16 cellular contexts compared by ENCODE assay signal in the genomic region with DNA sequence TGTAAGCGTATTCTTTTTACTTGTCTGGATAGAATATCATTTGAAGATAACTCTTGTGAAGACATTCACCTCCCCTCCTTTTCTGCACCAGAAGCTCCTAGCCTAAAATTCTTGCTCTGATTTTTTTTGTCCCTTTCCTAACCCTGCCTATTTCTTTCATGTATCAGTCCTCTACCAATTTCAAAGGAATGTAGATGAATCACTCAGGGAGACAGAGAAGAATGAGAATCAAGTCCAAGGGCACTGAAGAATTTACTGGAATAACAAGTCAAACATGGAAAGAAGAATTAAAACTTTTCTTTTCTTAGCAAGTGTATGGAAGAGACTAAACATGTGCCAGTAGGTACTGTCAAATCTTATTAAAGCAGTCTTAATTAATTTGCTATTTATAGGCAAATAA.
"Had no signal": no experiment of that assay in that cellular context is flagged by ENCODE, and none has a peak within 500 bp of the region (broad histone marks: within the 10 kb centered on the region; RNA-seq: fewer than 3 reads in every experiment).

No MANE protein-coding gene starts in this region.

- H3K27ac ChIP-seq: cardiac muscle cell, hepatocyte, lower lobe of right lung, tibial artery had no signal

- ATAC-seq: lower lobe of right lung; natural killer cell; right cardiac atrium; stimulated activated memory B cell treated with anti-CD40 and anti-IgM and Interleukin-4, amounts not matched to agents 10 μg/mL and 1 μg/mL and 100 μg/mL, for 72 hours had no signal

- H3K27me3 ChIP-seq: cardiac muscle cell, hepatocyte, tibial artery had no signal

- H3K9me3 ChIP-seq: lower lobe of right lung, tibial artery had no signal

- DNase-seq: activated CD4-positive, alpha-beta T cell treated with anti-CD3 and anti-CD28 coated beads for 1 hour; activated CD4-positive, alpha-beta T cell treated with anti-CD3 and anti-CD28 coated beads, Interleukin-2, amount 50 U/mL, for 48 hours; activated gamma-delta T cell treated with Interleukin-2 at 50 U/mL for 16 hours; activated naive CD8-positive, alpha-beta T cell treated with anti-CD3 and anti-CD28 coated beads for 36 hours; activated T-cell treated with anti-CD3 and anti-CD28 coated beads, Interleukin-2, amount 50 U/mL, for 48 hours; lower lobe of right lung; natural killer cell; posterior cingulate gyrus; right cardiac atrium; T-helper 9 cell; tibial artery had no signal

- H3K4me1 ChIP-seq: lower lobe of right lung, tibial artery had no signal

- H3K36me3 ChIP-seq: cardiac muscle cell, lower lobe of right lung, tibial artery had no signal

- H3K79me2 ChIP-seq: hepatocyte had no signal

- H3K4me2 ChIP-seq: hepatocyte had no signal

- FAIRE-seq: colon, endothelial cell of umbilical vein had no signal

- H2AFZ ChIP-seq: hepatocyte had no signal

- H3K4me3 ChIP-seq: cardiac muscle cell, hepatocyte, lower lobe of right lung, tibial artery had no signal
